In genomic region chr15:43169888-43170287, GRCh38 we compare ENCODE assay signal across 1 cellular context.
TF ChIP-seq lines count a peak whose summit lies in the region.

No MANE protein-coding gene starts in this region.

TF ChIP-seq in K562, 482 proteins besides CTCF, POLR2A, EP300 and RAD21 (continued from another document and continues in another):
- TF ChIP-seq, protein P1, sequence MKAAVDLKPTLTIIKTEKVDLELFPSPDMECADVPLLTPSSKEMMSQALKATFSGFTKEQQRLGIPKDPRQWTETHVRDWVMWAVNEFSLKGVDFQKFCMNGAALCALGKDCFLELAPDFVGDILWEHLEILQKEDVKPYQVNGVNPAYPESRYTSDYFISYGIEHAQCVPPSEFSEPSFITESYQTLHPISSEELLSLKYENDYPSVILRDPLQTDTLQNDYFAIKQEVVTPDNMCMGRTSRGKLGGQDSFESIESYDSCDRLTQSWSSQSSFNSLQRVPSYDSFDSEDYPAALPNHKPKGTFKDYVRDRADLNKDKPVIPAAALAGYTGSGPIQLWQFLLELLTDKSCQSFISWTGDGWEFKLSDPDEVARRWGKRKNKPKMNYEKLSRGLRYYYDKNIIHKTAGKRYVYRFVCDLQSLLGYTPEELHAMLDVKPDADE (conservative IDR thresholded peaks at IDR 0.05; ENCODE audit: control insufficient read depth, low read depth, low read length): no peak
- TF ChIP-seq RBM22 (IDR thresholded peaks at IDR 0.05; ENCODE audit: low read depth, low read length, poor library complexity, severe bottlenecking) (no peak), ARID1B (IDR thresholded peaks at IDR 0.05) (peak; percentile 82), TGIF2 (CRISPR knock-in tag; IDR thresholded peaks at IDR 0.05) (no peak), GTF2F1 (IDR thresholded peaks at IDR 0.05; ENCODE audit: low read depth, low read length) (no peak), E2F1 (CRISPR knock-in tag; IDR thresholded peaks at IDR 0.05) (no peak), CSDE1 (IDR thresholded peaks at IDR 0.05) (no peak), MTA2 (IDR thresholded peaks at IDR 0.05; ENCODE audit: low read depth) (0 out of 2 replicates have a peak, but pooled peaks have one; percentile 44), SLC30A9 (CRISPR knock-in tag; IDR thresholded peaks at IDR 0.05) (no peak), FOSL1 (tag; conservative IDR thresholded peaks at IDR 0.05) (peak; percentile 84), TEAD1 (CRISPR knock-in tag; IDR thresholded peaks at IDR 0.05) (peak; percentile 76 to 84), MTF1 (CRISPR knock-in tag; IDR thresholded peaks at IDR 0.05; ENCODE audit: borderline replicate concordance) (no peak), SMAD2 (IDR thresholded peaks at IDR 0.05; ENCODE audit: low read depth, low read length) (no peak), GTF3C2 (IDR thresholded peaks at IDR 0.05; ENCODE audit: borderline replicate concordance, extremely low read depth, insufficient read length) (no peak), HSF4 (CRISPR knock-in tag; IDR thresholded peaks at IDR 0.05; ENCODE audit: borderline replicate concordance) (no peak), ZNF23 (CRISPR knock-in tag; IDR thresholded peaks at IDR 0.05) (no peak), ZKSCAN3 (CRISPR knock-in tag; IDR thresholded peaks at IDR 0.05) (no peak), THAP12 (CRISPR knock-in tag; IDR thresholded peaks at IDR 0.05) (no peak), DDX20 (tag; IDR thresholded peaks at IDR 0.05; ENCODE audit: low read depth) (no peak), PTRF (tag; IDR thresholded peaks at IDR 0.05) (no peak), ZBTB17 (CRISPR knock-in tag; IDR thresholded peaks at IDR 0.05) (no peak), VEZF1 (CRISPR knock-in tag; IDR thresholded peaks at IDR 0.05) (0 out of 2 replicates have a peak, but pooled peaks have one; percentile 20), TRIM24 (IDR thresholded peaks at IDR 0.05) (no peak), SP1 (CRISPR knock-in tag; IDR thresholded peaks at IDR 0.05) (no peak), BHLHE40 (IDR thresholded peaks at IDR 0.05; ENCODE audit: low read length) (no peak), POLR3A (IDR thresholded peaks at IDR 0.05; ENCODE audit: borderline replicate concordance, extremely low read depth, insufficient read depth, insufficient read length) (no peak), TSHZ1 (CRISPR knock-in tag; IDR thresholded peaks at IDR 0.05) (peak; percentile 67; the same call in 1 of the 2 replicates), TOE1 (IDR thresholded peaks at IDR 0.05; ENCODE audit: borderline replicate concordance) (no peak), TOE1 (CRISPR knock-in tag; IDR thresholded peaks at IDR 0.05; ENCODE audit: borderline replicate concordance, low read depth) (no peak), ZNF766 (CRISPR knock-in tag; conservative IDR thresholded peaks at IDR 0.05) (no peak), TCF3 (CRISPR knock-in tag; IDR thresholded peaks at IDR 0.05) (peak; percentile 56), ZNF507 (tag; conservative IDR thresholded peaks at IDR 0.05) (no peak), GTF2E2 (tag; IDR thresholded peaks at IDR 0.05) (no peak), CBFA2T3 (IDR thresholded peaks at IDR 0.05) (peak; percentile 75), KHSRP (IDR thresholded peaks at IDR 0.05) (no peak), JUND (IDR thresholded peaks at IDR 0.05; ENCODE audit: borderline replicate concordance, low read depth, low read length) (peak; percentile 72; the same call in 1 of the 2 replicates), JUND (tag; IDR thresholded peaks at IDR 0.05; ENCODE audit: borderline replicate concordance, low read depth, low read length) (peak; percentile 63; the same call in 2 of the 3 replicates), ZNF324 (CRISPR knock-in tag; IDR thresholded peaks at IDR 0.05) (no peak)
- TF ChIP-seq, protein P2, sequence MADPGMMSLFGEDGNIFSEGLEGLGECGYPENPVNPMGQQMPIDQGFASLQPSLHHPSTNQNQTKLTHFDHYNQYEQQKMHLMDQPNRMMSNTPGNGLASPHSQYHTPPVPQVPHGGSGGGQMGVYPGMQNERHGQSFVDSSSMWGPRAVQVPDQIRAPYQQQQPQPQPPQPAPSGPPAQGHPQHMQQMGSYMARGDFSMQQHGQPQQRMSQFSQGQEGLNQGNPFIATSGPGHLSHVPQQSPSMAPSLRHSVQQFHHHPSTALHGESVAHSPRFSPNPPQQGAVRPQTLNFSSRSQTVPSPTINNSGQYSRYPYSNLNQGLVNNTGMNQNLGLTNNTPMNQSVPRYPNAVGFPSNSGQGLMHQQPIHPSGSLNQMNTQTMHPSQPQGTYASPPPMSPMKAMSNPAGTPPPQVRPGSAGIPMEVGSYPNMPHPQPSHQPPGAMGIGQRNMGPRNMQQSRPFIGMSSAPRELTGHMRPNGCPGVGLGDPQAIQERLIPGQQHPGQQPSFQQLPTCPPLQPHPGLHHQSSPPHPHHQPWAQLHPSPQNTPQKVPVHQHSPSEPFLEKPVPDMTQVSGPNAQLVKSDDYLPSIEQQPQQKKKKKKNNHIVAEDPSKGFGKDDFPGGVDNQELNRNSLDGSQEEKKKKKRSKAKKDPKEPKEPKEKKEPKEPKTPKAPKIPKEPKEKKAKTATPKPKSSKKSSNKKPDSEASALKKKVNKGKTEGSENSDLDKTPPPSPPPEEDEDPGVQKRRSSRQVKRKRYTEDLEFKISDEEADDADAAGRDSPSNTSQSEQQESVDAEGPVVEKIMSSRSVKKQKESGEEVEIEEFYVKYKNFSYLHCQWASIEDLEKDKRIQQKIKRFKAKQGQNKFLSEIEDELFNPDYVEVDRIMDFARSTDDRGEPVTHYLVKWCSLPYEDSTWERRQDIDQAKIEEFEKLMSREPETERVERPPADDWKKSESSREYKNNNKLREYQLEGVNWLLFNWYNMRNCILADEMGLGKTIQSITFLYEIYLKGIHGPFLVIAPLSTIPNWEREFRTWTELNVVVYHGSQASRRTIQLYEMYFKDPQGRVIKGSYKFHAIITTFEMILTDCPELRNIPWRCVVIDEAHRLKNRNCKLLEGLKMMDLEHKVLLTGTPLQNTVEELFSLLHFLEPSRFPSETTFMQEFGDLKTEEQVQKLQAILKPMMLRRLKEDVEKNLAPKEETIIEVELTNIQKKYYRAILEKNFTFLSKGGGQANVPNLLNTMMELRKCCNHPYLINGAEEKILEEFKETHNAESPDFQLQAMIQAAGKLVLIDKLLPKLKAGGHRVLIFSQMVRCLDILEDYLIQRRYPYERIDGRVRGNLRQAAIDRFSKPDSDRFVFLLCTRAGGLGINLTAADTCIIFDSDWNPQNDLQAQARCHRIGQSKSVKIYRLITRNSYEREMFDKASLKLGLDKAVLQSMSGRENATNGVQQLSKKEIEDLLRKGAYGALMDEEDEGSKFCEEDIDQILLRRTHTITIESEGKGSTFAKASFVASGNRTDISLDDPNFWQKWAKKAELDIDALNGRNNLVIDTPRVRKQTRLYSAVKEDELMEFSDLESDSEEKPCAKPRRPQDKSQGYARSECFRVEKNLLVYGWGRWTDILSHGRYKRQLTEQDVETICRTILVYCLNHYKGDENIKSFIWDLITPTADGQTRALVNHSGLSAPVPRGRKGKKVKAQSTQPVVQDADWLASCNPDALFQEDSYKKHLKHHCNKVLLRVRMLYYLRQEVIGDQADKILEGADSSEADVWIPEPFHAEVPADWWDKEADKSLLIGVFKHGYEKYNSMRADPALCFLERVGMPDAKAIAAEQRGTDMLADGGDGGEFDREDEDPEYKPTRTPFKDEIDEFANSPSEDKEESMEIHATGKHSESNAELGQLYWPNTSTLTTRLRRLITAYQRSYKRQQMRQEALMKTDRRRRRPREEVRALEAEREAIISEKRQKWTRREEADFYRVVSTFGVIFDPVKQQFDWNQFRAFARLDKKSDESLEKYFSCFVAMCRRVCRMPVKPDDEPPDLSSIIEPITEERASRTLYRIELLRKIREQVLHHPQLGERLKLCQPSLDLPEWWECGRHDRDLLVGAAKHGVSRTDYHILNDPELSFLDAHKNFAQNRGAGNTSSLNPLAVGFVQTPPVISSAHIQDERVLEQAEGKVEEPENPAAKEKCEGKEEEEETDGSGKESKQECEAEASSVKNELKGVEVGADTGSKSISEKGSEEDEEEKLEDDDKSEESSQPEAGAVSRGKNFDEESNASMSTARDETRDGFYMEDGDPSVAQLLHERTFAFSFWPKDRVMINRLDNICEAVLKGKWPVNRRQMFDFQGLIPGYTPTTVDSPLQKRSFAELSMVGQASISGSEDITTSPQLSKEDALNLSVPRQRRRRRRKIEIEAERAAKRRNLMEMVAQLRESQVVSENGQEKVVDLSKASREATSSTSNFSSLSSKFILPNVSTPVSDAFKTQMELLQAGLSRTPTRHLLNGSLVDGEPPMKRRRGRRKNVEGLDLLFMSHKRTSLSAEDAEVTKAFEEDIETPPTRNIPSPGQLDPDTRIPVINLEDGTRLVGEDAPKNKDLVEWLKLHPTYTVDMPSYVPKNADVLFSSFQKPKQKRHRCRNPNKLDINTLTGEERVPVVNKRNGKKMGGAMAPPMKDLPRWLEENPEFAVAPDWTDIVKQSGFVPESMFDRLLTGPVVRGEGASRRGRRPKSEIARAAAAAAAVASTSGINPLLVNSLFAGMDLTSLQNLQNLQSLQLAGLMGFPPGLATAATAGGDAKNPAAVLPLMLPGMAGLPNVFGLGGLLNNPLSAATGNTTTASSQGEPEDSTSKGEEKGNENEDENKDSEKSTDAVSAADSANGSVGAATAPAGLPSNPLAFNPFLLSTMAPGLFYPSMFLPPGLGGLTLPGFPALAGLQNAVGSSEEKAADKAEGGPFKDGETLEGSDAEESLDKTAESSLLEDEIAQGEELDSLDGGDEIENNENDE (IDR thresholded peaks at IDR 0.05; ENCODE audit: low read depth, low read length): no peak
